13 cellular contexts compared by ENCODE assay signal in genomic region chr1:3403388-3404179, GRCh38. TPM values are rescaled to one million over a fixed set of nuclear protein-coding genes. Genes with fewer than 3 reads are reported as not detected.
A peak's percentile ranks its signal among the peaks of the same experiment; 100 is the strongest.
DNase-seq lines count a peak whose midpoint lies in the region; ATAC-seq, FAIRE-seq and TF ChIP-seq lines count a peak whose summit lies in the region.
"Had no signal": no experiment of that assay in that cellular context is flagged by ENCODE, and none has a peak within 500 bp of the region (broad histone marks: within the 10 kb centered on the region; RNA-seq: fewer than 3 reads in every experiment).

No MANE protein-coding gene starts in this region.

- peak overlapping the region; percentile 68 for H3K18ac ChIP-seq in neuronal stem cell (ENCODE audit: low read length)

- H3K36me3 Mint-ChIP-seq in stimulated activated memory B cell treated with anti-CD40 and anti-IgM and Interleukin-4, amounts not matched to agents 10 μg/mL and 1 μg/mL and 100 μg/mL, for 72 hours = no peaks in the 10 kb centered on the region
- H3K36me3 Mint-ChIP-seq: naive B cell had no signal

- TF ChIP-seq POLR2A in K562 (conservative IDR thresholded peaks at IDR 0.05) = no peak

- H3K4me1 ChIP-seq in K562 (replicated peaks in 1 of 2; ENCODE audit: control insufficient read depth in 2 of 2, insufficient read depth in 2 of 2, low read length in 2 of 2) = peaks cover 0 to 15% of the 10 kb centered on the region in 2 experiments; a peak in 2 of 5 replicates
- peaks cover 0 to 8% of the 10 kb centered on the region in 2 donors for H3K4me1 ChIP-seq in neuronal stem cell (ENCODE audit: control insufficient read depth in 2 of 2, insufficient read depth in 1 of 2, low read depth in 1 of 2, low read length in 2 of 2)

- peak overlapping the region; percentile 16 for H2BK5ac ChIP-seq in neuronal stem cell (ENCODE audit: low read length)

- H3K27me3 ChIP-seq in K562 (ENCODE audit: control insufficient read depth in 2 of 2, insufficient read depth in 2 of 2, low read length in 2 of 2) = peaks cover 27 to 68% of the 10 kb centered on the region in 2 experiments
- peaks cover 0 to 34% (median 1%) of the 10 kb centered on the region in 3 experiments for H3K27me3 ChIP-seq in neuronal stem cell (ENCODE audit: control insufficient read depth in 3 of 3, insufficient read depth in 3 of 3, low read depth in 1 of 3, low read length in 3 of 3)

- H2AFZ ChIP-seq in K562 (ENCODE audit: low read depth, low read length) (no peak overlapping the region), neuronal stem cell (ENCODE audit: low read length) (no peak overlapping the region)

- peaks cover 5% of the 10 kb centered on the region for H3K79me1 ChIP-seq in neuronal stem cell (ENCODE audit: low read depth, low read length)

- H3K4me2 ChIP-seq in K562 (ENCODE audit: insufficient read depth, low read length) = no peak overlapping the region
- no peak overlapping the region for H3K4me2 ChIP-seq in neuronal stem cell (ENCODE audit: insufficient read depth, low read length, poor library complexity, severe bottlenecking)

- no peak for FAIRE-seq in K562 (lab: Jason Lieb, UNC)
- FAIRE-seq: A204.1, H54 had no signal

- no peak overlapping the region for H3K4me3 Mint-ChIP-seq in stimulated activated memory B cell treated with anti-CD40 and anti-IgM and Interleukin-4, amounts not matched to agents 10 μg/mL and 1 μg/mL and 100 μg/mL, for 72 hours
- H3K4me3 Mint-ChIP-seq: naive B cell had no signal

- H2AK5ac ChIP-seq in neuronal stem cell (ENCODE audit: low read depth, low read length) = peak overlapping the region; percentile 67

- H3K27ac Mint-ChIP-seq in stimulated activated memory B cell treated with anti-CD40 and anti-IgM and Interleukin-4, amounts not matched to agents 10 μg/mL and 1 μg/mL and 100 μg/mL, for 72 hours = no peak overlapping the region
- H3K27ac Mint-ChIP-seq: naive B cell had no signal

- H3K14ac ChIP-seq in neuronal stem cell (ENCODE audit: low read length) = no peak overlapping the region

- POLR2A ChIA-PET in K562 (lab: Yijun Ruan, JAX) = no interaction called here

- no peak overlapping the region for H3K23ac ChIP-seq in neuronal stem cell (ENCODE audit: low read depth, low read length, poor library complexity)

- no peak overlapping the region for H4K91ac ChIP-seq in neuronal stem cell (ENCODE audit: low read depth, low read length, poor library complexity)

- no peak for TF ChIP-seq EP300 in K562 (IDR thresholded peaks at IDR 0.05; ENCODE audit: low read length)

- no peaks in the 10 kb centered on the region for H3K4me1 Mint-ChIP-seq in stimulated activated memory B cell treated with anti-CD40 and anti-IgM and Interleukin-4, amounts not matched to agents 10 μg/mL and 1 μg/mL and 100 μg/mL, for 72 hours
- H3K4me1 Mint-ChIP-seq: naive B cell had no signal

- intact Hi-C loops in K562 (cut with micrococcal nuclease) = no loop called here

- no peaks in the 10 kb centered on the region for H3K9me3 ChIP-seq in K562 (replicated peaks; ENCODE audit: control insufficient read depth, insufficient read depth, low read depth, low read length)
- peaks cover 0 to 3% of the 10 kb centered on the region in 2 donors for H3K9me3 ChIP-seq in neuronal stem cell (replicated peaks in 1 of 2; ENCODE audit: control insufficient read depth in 2 of 2, insufficient read depth in 1 of 2, low read depth in 1 of 2, low read length in 2 of 2)

- H3K36me3 ChIP-seq in K562 (ENCODE audit: control insufficient read depth, insufficient read depth, low read length) (no peaks in the 10 kb centered on the region), neuronal stem cell (replicated peaks in 1 of 2; ENCODE audit: control insufficient read depth in 2 of 2, insufficient read depth in 2 of 2, low read length in 2 of 2) (peaks cover 0 to 10% of the 10 kb centered on the region in 2 donors)

- peak; percentile 36 for DNase-seq in DMS 273 (lab: John Stamatoyannopoulos, UW; ENCODE audit: unreplicated experiment)
- no peak for DNase-seq in DMS 273 treated with DMSO at 0.1 percent for 48 hours (lab: John Stamatoyannopoulos, UW)
- DNase-seq in NCI-H1092 (lab: John Stamatoyannopoulos, UW) = peak; percentile 43
- DNase-seq in K562 (ENCODE audit: extremely low read depth in 1 of 4, low spot score in 3 of 4) = no peak
- no peak for DNase-seq in neuronal stem cell (ENCODE audit: low spot score)
- DNase-seq: activated CD8-positive, alpha-beta memory T cell treated with anti-CD3 and anti-CD28 coated beads, Interleukin-2, amount 50 U/mL, for 48 hours; amniotic stem cell; naive B cell had no signal

- H3K27ac ChIP-seq in K562 (ENCODE audit: extremely low read depth, low read depth, low read length) (no peak overlapping the region), neuronal stem cell (replicated peaks; ENCODE audit: low read length) (no peak overlapping the region)

- H4K20me1 ChIP-seq in K562 (replicated peaks; ENCODE audit: control insufficient read depth, insufficient read depth, low read length) = peaks cover 5% of the 10 kb centered on the region

- WGBS in K562 (ENCODE audit: insufficient coverage, low coverage, missing lambda C conversion rate) = under 1% methylated on average over 28 of the region's 28 CpGs
- no CpG with 5 or more reads among the region's 28 CpGs for WGBS in neuronal stem cell (ENCODE audit: extremely low coverage in 2 of 2, insufficient read length in 2 of 2, insufficient replicate concordance in 1 of 2), 2 donors

- BruUV-seq in K562 (replicated peaks; lab: Mats Ljungman, UMichigan) = no TSS peak

- H2BK12ac ChIP-seq in neuronal stem cell (ENCODE audit: low read length) = no peak overlapping the region

- peak overlapping the region; percentile 40 for H3K4ac ChIP-seq in neuronal stem cell (ENCODE audit: low read length)

- ATAC-seq in K562 (peak; percentile 23; the same call in 1 of the 3 replicates), HG03280 (IDR thresholded peaks at IDR 0.05; ENCODE audit: unreplicated experiment) (no peak), GM19023 (IDR thresholded peaks at IDR 0.05; ENCODE audit: unreplicated experiment) (no peak)
- ATAC-seq in stimulated activated memory B cell treated with anti-CD40 and anti-IgM and Interleukin-4, amounts not matched to agents 10 μg/mL and 1 μg/mL and 100 μg/mL, for 72 hours = no peak

- H2BK120ac ChIP-seq in neuronal stem cell (ENCODE audit: low read depth, low read length) = no peak overlapping the region

- no peaks in the 10 kb centered on the region for H3K9me3 Mint-ChIP-seq in stimulated activated memory B cell treated with anti-CD40 and anti-IgM and Interleukin-4, amounts not matched to agents 10 μg/mL and 1 μg/mL and 100 μg/mL, for 72 hours
- H3K9me3 Mint-ChIP-seq: naive B cell had no signal

- in situ Hi-C loops in K562 (cut with MboI) = no loop called here

- CTCF ChIA-PET in K562 (lab: Yijun Ruan, JAX; ENCODE audit: low intra/inter-chr PET ratio) = no interaction called here

- H3K9ac ChIP-seq in K562 (ENCODE audit: insufficient read depth in 1 of 2, low read depth in 2 of 2, low read length in 2 of 2) = no peak overlapping the region
- H3K9ac ChIP-seq in neuronal stem cell (ENCODE audit: low read depth, low read length, poor library complexity) = no peak overlapping the region

- TF ChIP-seq CTCF in K562 (IDR thresholded peaks at IDR 0.05 in 2 of 3, conservative IDR thresholded peaks at IDR 0.05 in 1 of 3; ENCODE audit: insufficient read depth in 2 of 3, low read depth in 1 of 3, low read length in 3 of 3) = no peak

- H3K4me3 ChIP-seq in K562 (no peak overlapping the region), neuronal stem cell (ENCODE audit: low read length in 2 of 2) (no peak overlapping the region)

- H3K9me1 ChIP-seq in K562 (ENCODE audit: control insufficient read depth, insufficient read depth, low read length) = no peaks in the 10 kb centered on the region

- no peaks in the 10 kb centered on the region for H3K79me2 ChIP-seq in K562 (ENCODE audit: control insufficient read depth, insufficient read depth, low read length)

- no peak overlapping the region for H2BK15ac ChIP-seq in neuronal stem cell (ENCODE audit: low read length)

- TF ChIP-seq RAD21 in K562 (CRISPR knock-in tag; conservative IDR thresholded peaks at IDR 0.05 in 1 of 2, IDR thresholded peaks at IDR 0.05 in 1 of 2) = no peak

- no peak overlapping the region for H4K8ac ChIP-seq in neuronal stem cell (ENCODE audit: low read depth, low read length)

- no peaks in the 10 kb centered on the region for H3K27me3 Mint-ChIP-seq in stimulated activated memory B cell treated with anti-CD40 and anti-IgM and Interleukin-4, amounts not matched to agents 10 μg/mL and 1 μg/mL and 100 μg/mL, for 72 hours

TF ChIP-seq in K562, 482 proteins besides CTCF, POLR2A, EP300 and RAD21 (continues in another document):
- no peak for TF ChIP-seq ARID3B (CRISPR knock-in tag; IDR thresholded peaks at IDR 0.05; ENCODE audit: borderline replicate concordance)

RNA-seq across cellular contexts. Expression of gene ARHGEF16, which starts 50.9 kb away (rescaled TPM):
- total RNA-seq in K562 (2011; cell fraction: chromatin; rRNA removed; ENCODE audit: low replicate concordance) = 1.6 and 7.5 TPM in 2 replicates
- 3.9 and 5.7 TPM in 2 replicates for total RNA-seq in K562 (2011; cell fraction: nucleolus; rRNA removed)
- total RNA-seq in K562 (2011; cell fraction: nucleoplasm; rRNA removed) = 2.1 and 3.2 TPM in 2 replicates
- 0.45 and 0.94 TPM in 2 replicates for total RNA-seq in K562 (2014; rRNA removed)
- total RNA-seq in K562 (2014; rRNA removed; fragmentation: Illumina TruSeq; extraction: Trizol) = 0.06 and 0.15 TPM in 2 replicates
- 0.11 and 0.25 TPM in 2 replicates for total RNA-seq in K562 (2015; rRNA removed; fragmentation: Illumina TruSeq; extraction: Trizol)
- total RNA-seq in K562 (2021) = 0.98 and 1.2 TPM in 2 replicates
- 0.78 and 0.93 TPM in 2 replicates for polyA plus RNA-seq in K562 (2011; rRNA removed)
- polyA plus RNA-seq in K562 (2011; cell fraction: cytosol; rRNA removed) = 0.49 and 1.9 TPM in 2 replicates
- 2.9 and 7.4 TPM in 2 replicates for polyA plus RNA-seq in K562 (2011; cell fraction: nucleus; rRNA removed)
- 0.49 and 2.9 TPM in 2 replicates for polyA plus RNA-seq in K562 (2012)
- polyA plus RNA-seq in K562 (2014; fragmentation: Illumina TruSeq; extraction: Trizol) = 0.49 and 0.66 TPM in 2 replicates
- polyA plus RNA-seq in K562 (2014; fragmentation: Nextera tagmentation; extraction: Ambion mirVana) = not detected
- 0.78 and 1.2 TPM in 2 replicates for polyA plus RNA-seq in K562 (2014; rRNA removed)
- polyA minus RNA-seq in K562 (2011; rRNA and poly(A)+ RNA removed) = 1.3 and 3.0 TPM in 2 replicates
- polyA minus RNA-seq in K562 (2011; cell fraction: cytosol; rRNA and poly(A)+ RNA removed) = 0.91 and 1.5 TPM in 2 replicates
- 2.4 and 4.6 TPM in 2 replicates for polyA minus RNA-seq in K562 (2011; cell fraction: nucleus; rRNA and poly(A)+ RNA removed)
- polyA plus RNA-seq in neuronal stem cell (2013, experiment 1 of 2) = 1.5 TPM
- polyA plus RNA-seq in neuronal stem cell (2013, experiment 2 of 2) = 1.4 TPM

Comparison
In these comparisons a context has a peak if more than half of its experiments do, and no peak if none do; other contexts are left out.
1. DNase-seq: peak in DMS 273 (single experiment) and NCI-H1092 (single experiment); none in DMS 273 treated with DMSO at 0.1 percent for 48 hours (single experiment), K562 (0 of 4) and neuronal stem cell (single experiment).